1 cellular context compared by ENCODE assay signal in the genomic region with DNA sequence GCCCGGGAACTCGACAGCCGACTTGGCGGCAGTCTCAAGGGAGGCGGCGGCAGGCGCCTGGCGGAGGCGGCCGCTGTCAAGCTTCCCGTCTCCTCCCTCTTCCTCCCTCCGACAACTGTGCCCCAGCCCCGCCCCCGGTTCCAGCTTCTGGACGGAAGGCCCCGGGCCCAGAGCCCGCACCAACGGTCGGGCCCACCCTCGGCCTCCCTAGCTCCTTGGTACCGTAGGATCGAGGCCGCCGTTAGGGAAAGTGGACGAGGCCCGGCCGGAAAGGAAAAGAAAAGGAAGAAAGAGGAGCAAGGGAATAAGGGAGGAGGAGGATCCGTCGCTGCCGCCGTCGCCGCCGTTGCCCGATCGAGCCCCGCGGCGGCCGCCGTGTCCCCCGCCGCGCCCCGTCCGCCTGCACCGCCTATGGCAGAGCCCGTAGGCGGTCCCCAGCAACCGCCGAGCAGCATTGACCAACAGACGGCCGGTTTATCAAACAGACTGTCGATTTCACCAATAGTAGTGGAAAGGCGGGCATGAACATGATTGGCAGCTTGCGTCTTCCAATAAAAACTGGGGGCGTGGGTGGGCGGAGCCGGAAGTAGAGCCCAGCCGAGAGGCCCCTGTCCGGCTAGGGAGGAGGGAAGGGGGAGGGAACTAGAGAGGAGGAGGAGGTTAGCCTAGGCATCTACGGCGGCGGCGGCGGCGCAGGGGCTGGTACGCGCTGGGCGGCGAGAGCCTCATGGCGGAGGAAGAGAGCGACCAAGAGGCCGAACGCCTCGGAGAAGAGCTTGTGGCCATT.
A peak's percentile ranks its signal among the peaks of the same experiment; 100 is the strongest.
TF ChIP-seq lines count a peak whose summit lies in the region.

TSS of gene CGGBP1 (minus strand) at position 413 of the 787 bp plus-strand sequence. CDS start 3,029 bp downstream, outside the sequence.
TSS of gene ZNF654 (plus strand) at position 663 of the 787 bp plus-strand sequence. CDS start at position 728, 65 bp downstream.

TF ChIP-seq in K562, 482 proteins besides CTCF, POLR2A, EP300 and RAD21 (continued from another document and continues in another):
- TF ChIP-seq CHD7 (IDR thresholded peaks at IDR 0.05; ENCODE audit: low read depth, low read length) = no peak
- TF ChIP-seq KLF16 (IDR thresholded peaks at IDR 0.05) = no peak
- no peak for TF ChIP-seq PRMT5 (CRISPR knock-in tag; IDR thresholded peaks at IDR 0.05)
- TF ChIP-seq SRSF1 (IDR thresholded peaks at IDR 0.05; ENCODE audit: low read depth, low read length) = no peak
- TF ChIP-seq XRCC5 (IDR thresholded peaks at IDR 0.05; ENCODE audit: low read depth, low read length) = no peak
- TF ChIP-seq ZBTB7A (IDR thresholded peaks at IDR 0.05; ENCODE audit: borderline replicate concordance, control insufficient read depth, low read depth, low read length) = no peak
- TF ChIP-seq MCM5 (IDR thresholded peaks at IDR 0.05; ENCODE audit: low read depth) = no peak
- TF ChIP-seq SRSF9 (IDR thresholded peaks at IDR 0.05; ENCODE audit: borderline replicate concordance, low read depth, low read length) = no peak
- no peak for TF ChIP-seq ZNF146 (CRISPR knock-in tag; IDR thresholded peaks at IDR 0.05; ENCODE audit: unreplicated experiment)
- TF ChIP-seq MXD1 (CRISPR knock-in tag; IDR thresholded peaks at IDR 0.05; ENCODE audit: borderline replicate concordance, poor library complexity, severe bottlenecking) = no peak
- no peak for TF ChIP-seq CEBPB (tag; IDR thresholded peaks at IDR 0.05)
- TF ChIP-seq SMARCA4 (IDR thresholded peaks at IDR 0.05) = no peak
- TF ChIP-seq BCOR (IDR thresholded peaks at IDR 0.05) = no peak
- no peak for TF ChIP-seq TCF7 (IDR thresholded peaks at IDR 0.05; ENCODE audit: borderline replicate concordance)
- TF ChIP-seq PHF8 (IDR thresholded peaks at IDR 0.05; ENCODE audit: borderline replicate concordance, low read length) = peak; percentile 71; the same call in 1 of the 2 replicates
- TF ChIP-seq HDAC6 (IDR thresholded peaks at IDR 0.05; ENCODE audit: low read depth, low read length) = no peak
- TF ChIP-seq ZNF780A (CRISPR knock-in tag; IDR thresholded peaks at IDR 0.05) = no peak
- TF ChIP-seq ZNF436 (CRISPR knock-in tag; IDR thresholded peaks at IDR 0.05) = no peak
- TF ChIP-seq ZNF311 (CRISPR knock-in tag; IDR thresholded peaks at IDR 0.05) = no peak
- TF ChIP-seq ZNF3 (CRISPR knock-in tag; IDR thresholded peaks at IDR 0.05) = no peak
- TF ChIP-seq TBP (optimal IDR thresholded peaks at IDR 0.05; ENCODE audit: low read depth, low read length) = peak; percentile 58
- TF ChIP-seq MTA2 (IDR thresholded peaks at IDR 0.05; ENCODE audit: low read depth) = no peak
- no peak for TF ChIP-seq ZBTB43 (CRISPR knock-in tag; IDR thresholded peaks at IDR 0.05)
- TF ChIP-seq PHTF2 (CRISPR knock-in tag; IDR thresholded peaks at IDR 0.05) = no peak
- no peak for TF ChIP-seq U2AF2 (optimal IDR thresholded peaks at IDR 0.05; ENCODE audit: low read depth, low read length)
- TF ChIP-seq ATF7 (IDR thresholded peaks at IDR 0.05) = peak; percentile 70
- TF ChIP-seq, protein P1, sequence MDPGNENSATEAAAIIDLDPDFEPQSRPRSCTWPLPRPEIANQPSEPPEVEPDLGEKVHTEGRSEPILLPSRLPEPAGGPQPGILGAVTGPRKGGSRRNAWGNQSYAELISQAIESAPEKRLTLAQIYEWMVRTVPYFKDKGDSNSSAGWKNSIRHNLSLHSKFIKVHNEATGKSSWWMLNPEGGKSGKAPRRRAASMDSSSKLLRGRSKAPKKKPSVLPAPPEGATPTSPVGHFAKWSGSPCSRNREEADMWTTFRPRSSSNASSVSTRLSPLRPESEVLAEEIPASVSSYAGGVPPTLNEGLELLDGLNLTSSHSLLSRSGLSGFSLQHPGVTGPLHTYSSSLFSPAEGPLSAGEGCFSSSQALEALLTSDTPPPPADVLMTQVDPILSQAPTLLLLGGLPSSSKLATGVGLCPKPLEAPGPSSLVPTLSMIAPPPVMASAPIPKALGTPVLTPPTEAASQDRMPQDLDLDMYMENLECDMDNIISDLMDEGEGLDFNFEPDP (CRISPR knock-in tag; IDR thresholded peaks at IDR 0.05) = no peak
- TF ChIP-seq OTX1 (CRISPR knock-in tag; IDR thresholded peaks at IDR 0.05) = no peak
- no peak for TF ChIP-seq CLOCK (CRISPR knock-in tag; IDR thresholded peaks at IDR 0.05; ENCODE audit: borderline replicate concordance)
- no peak for TF ChIP-seq ZNF124 (CRISPR knock-in tag; IDR thresholded peaks at IDR 0.05)
- no peak for TF ChIP-seq MXI1 (IDR thresholded peaks at IDR 0.05; ENCODE audit: low read depth, low read length)
- TF ChIP-seq ZNF41 (CRISPR knock-in tag; conservative IDR thresholded peaks at IDR 0.05) = no peak
- no peak for TF ChIP-seq JUND (IDR thresholded peaks at IDR 0.05; ENCODE audit: borderline replicate concordance, low read depth, low read length)
- TF ChIP-seq JUND (tag; IDR thresholded peaks at IDR 0.05; ENCODE audit: borderline replicate concordance, low read depth, low read length) = no peak
- no peak for TF ChIP-seq TRIM25 (IDR thresholded peaks at IDR 0.05; ENCODE audit: borderline replicate concordance)
- TF ChIP-seq ESRRB (CRISPR knock-in tag; IDR thresholded peaks at IDR 0.05; ENCODE audit: borderline replicate concordance) = no peak
- TF ChIP-seq, protein P2, sequence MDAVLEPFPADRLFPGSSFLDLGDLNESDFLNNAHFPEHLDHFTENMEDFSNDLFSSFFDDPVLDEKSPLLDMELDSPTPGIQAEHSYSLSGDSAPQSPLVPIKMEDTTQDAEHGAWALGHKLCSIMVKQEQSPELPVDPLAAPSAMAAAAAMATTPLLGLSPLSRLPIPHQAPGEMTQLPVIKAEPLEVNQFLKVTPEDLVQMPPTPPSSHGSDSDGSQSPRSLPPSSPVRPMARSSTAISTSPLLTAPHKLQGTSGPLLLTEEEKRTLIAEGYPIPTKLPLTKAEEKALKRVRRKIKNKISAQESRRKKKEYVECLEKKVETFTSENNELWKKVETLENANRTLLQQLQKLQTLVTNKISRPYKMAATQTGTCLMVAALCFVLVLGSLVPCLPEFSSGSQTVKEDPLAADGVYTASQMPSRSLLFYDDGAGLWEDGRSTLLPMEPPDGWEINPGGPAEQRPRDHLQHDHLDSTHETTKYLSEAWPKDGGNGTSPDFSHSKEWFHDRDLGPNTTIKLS (IDR thresholded peaks at IDR 0.05; ENCODE audit: borderline replicate concordance, low read depth) = peak; percentile 54; the same call in 1 of the 2 replicates
